In genomic region chr15:40347559-40348470, GRCh38 we compare ENCODE assay signal across 1 cellular context.
TF ChIP-seq lines count a peak whose summit lies in the region.

No MANE protein-coding gene starts in this region.

TF ChIP-seq in HCT116, 20 proteins besides CTCF, POLR2A, EP300 and RAD21:
- TF ChIP-seq SIN3A (IDR thresholded peaks at IDR 0.05; ENCODE audit: low read depth), result no peak
- no peak for TF ChIP-seq ZFX (IDR thresholded peaks at IDR 0.05)
- no peak for TF ChIP-seq REST (IDR thresholded peaks at IDR 0.05; ENCODE audit: low read depth)
- TF ChIP-seq POLR2AphosphoS5 (IDR thresholded peaks at IDR 0.05; ENCODE audit: low read depth, low read length), result no peak
- no peak for TF ChIP-seq CEBPB (IDR thresholded peaks at IDR 0.05; ENCODE audit: low read depth)
